Comparison of ENCODE assay signal across 20 cellular contexts in genomic region chr16:86942469-86943175, GRCh38.
A peak's percentile ranks its signal among the peaks of the same experiment; 100 is the strongest.
DNase-seq lines count a peak whose midpoint lies in the region; ATAC-seq and TF ChIP-seq lines count a peak whose summit lies in the region.
"Had no signal": no experiment of that assay in that cellular context is flagged by ENCODE, and none has a peak within 500 bp of the region (broad histone marks: within the 10 kb centered on the region; RNA-seq: fewer than 3 reads in every experiment).

No MANE protein-coding gene starts in this region.

- no peak for TF ChIP-seq CTCF in osteocyte (IDR thresholded peaks at IDR 0.05)
- no peak for TF ChIP-seq CTCF in ovary (IDR thresholded peaks at IDR 0.05)

- intact Hi-C loops in ovary (cut with DNase I) = no loop called here

- WGBS in ovary, 3 donors = 87 to 91% (median 89%) methylated on average over 17 of the region's 17 CpGs

- TF ChIP-seq POLR2A in ovary (IDR thresholded peaks at IDR 0.05) = no peak

- no peaks in the 10 kb centered on the region for H3K36me3 ChIP-seq in MG63
- no peaks in the 10 kb centered on the region for H3K36me3 ChIP-seq in ovary
- H3K36me3 ChIP-seq: adrenal gland, gastroesophageal sphincter, neural progenitor cell, sigmoid colon had no signal

- H3K27ac Mint-ChIP-seq in osteocyte (ENCODE audit: unreplicated experiment) = peak overlapping the region; percentile 88
- H3K27ac Mint-ChIP-seq: activated CD4-positive, alpha-beta memory T cell treated with anti-CD3 and anti-CD28 coated beads for 36 hours; activated T-helper 1 cell treated with anti-CD3 and anti-CD28 coated beads, Interleukin-12 subunit alpha, Interleukin-12 subunit beta, Interleukin-2, Interleukin-4 antibody, amounts not matched to agents 30 ng/mL and 10 ng/mL and 1 ng/mL, durations not matched to agents 14 hours and 24 hours and 36 hours; B cell; neural progenitor cell had no signal

- H3K4me1 ChIP-seq in ovary (ENCODE audit: insufficient read depth) = no peaks in the 10 kb centered on the region
- H3K4me1 ChIP-seq: adrenal gland, sigmoid colon had no signal

- no peaks in the 10 kb centered on the region for H3K36me3 Mint-ChIP-seq in osteocyte (ENCODE audit: unreplicated experiment)
- H3K36me3 Mint-ChIP-seq: activated CD4-positive, alpha-beta memory T cell treated with anti-CD3 and anti-CD28 coated beads for 36 hours; neural progenitor cell had no signal

- no peak overlapping the region for H3K27ac ChIP-seq in ovary
- H3K27ac ChIP-seq: adrenal gland, neural progenitor cell, sigmoid colon, SK-N-MC had no signal

- H3K27me3 Mint-ChIP-seq in osteocyte (ENCODE audit: unreplicated experiment) = no peaks in the 10 kb centered on the region

- no peak overlapping the region for H3K4me3 Mint-ChIP-seq in osteocyte (ENCODE audit: unreplicated experiment)
- H3K4me3 Mint-ChIP-seq: activated CD4-positive, alpha-beta memory T cell treated with anti-CD3 and anti-CD28 coated beads for 36 hours; activated T-helper 1 cell treated with anti-CD3 and anti-CD28 coated beads, Interleukin-12 subunit alpha, Interleukin-12 subunit beta, Interleukin-2, Interleukin-4 antibody, amounts not matched to agents 30 ng/mL and 10 ng/mL and 1 ng/mL, durations not matched to agents 14 hours and 24 hours and 36 hours; B cell; neural progenitor cell had no signal

- H3K4me1 Mint-ChIP-seq in osteocyte (ENCODE audit: unreplicated experiment) = peaks cover 58% of the 10 kb centered on the region
- H3K4me1 Mint-ChIP-seq: B cell had no signal

- H3K27me3 ChIP-seq in MG63 = no peaks in the 10 kb centered on the region
- no peaks in the 10 kb centered on the region for H3K27me3 ChIP-seq in ovary
- H3K27me3 ChIP-seq: adrenal gland, neural progenitor cell had no signal

- H3K4me3 ChIP-seq in MG63 (no peak overlapping the region), ovary (no peak overlapping the region)
- H3K4me3 ChIP-seq: adrenal gland, gastroesophageal sphincter, neural progenitor cell, sigmoid colon, SK-N-MC had no signal

- H3K9me3 ChIP-seq in MG63 (no peaks in the 10 kb centered on the region), ovary (no peaks in the 10 kb centered on the region)
- H3K9me3 ChIP-seq: adrenal gland had no signal

- TF ChIP-seq EP300 in ovary (IDR thresholded peaks at IDR 0.05) = no peak

- no peak for ATAC-seq in esophagus mucosa
- ATAC-seq: gastroesophageal sphincter had no signal

- DNase-seq in AG20443 (ENCODE audit: low spot score) (peak; percentile 80), MG63 (peak; percentile 72), dermis blood vessel endothelial cell (peak; percentile 29), osteocyte (ENCODE audit: extremely low spot score, unreplicated experiment) (no peak), ovary (no peak), NCI-H345 treated with DMSO at 0.1 percent for 48 hours (lab: John Stamatoyannopoulos, UW; ENCODE audit: unreplicated experiment) (no peak)
- DNase-seq in activated T-cell treated with anti-CD3 and anti-CD28 coated beads, Interleukin-2, amount 50 U/mL, for 1 hour = no peak
- DNase-seq: activated CD4-positive, alpha-beta memory T cell treated with anti-CD3 and anti-CD28 coated beads for 36 hours; adrenal gland; DMS153; mammary epithelial cell; sigmoid colon; stimulated activated CD4-positive, alpha-beta T cell treated with anti-CD3 and anti-CD28 coated beads, Interleukin-4, amount 100 ng/mL, for 24 hours; trophoblast cell had no signal

- peaks cover 5% of the 10 kb centered on the region for H3K9me3 Mint-ChIP-seq in osteocyte (ENCODE audit: unreplicated experiment)
- H3K9me3 Mint-ChIP-seq: activated T-helper 1 cell treated with anti-CD3 and anti-CD28 coated beads, Interleukin-12 subunit alpha, Interleukin-12 subunit beta, Interleukin-2, Interleukin-4 antibody, amounts not matched to agents 30 ng/mL and 10 ng/mL and 1 ng/mL, durations not matched to agents 14 hours and 24 hours and 36 hours had no signal

Comparison
In these comparisons a context has a peak if more than half of its experiments do, and no peak if none do; other contexts are left out.
1. DNase-seq: peak in AG20443 (single experiment), MG63 (single experiment) and dermis blood vessel endothelial cell (single experiment); none in osteocyte (single experiment), activated T-cell treated with anti-CD3 and anti-CD28 coated beads, Interleukin-2, amount 50 U/mL, for 1 hour (single experiment), ovary (0 of 5) and NCI-H345 treated with DMSO at 0.1 percent for 48 hours (single experiment).